22 cellular contexts compared by ENCODE assay signal in the genomic region with DNA sequence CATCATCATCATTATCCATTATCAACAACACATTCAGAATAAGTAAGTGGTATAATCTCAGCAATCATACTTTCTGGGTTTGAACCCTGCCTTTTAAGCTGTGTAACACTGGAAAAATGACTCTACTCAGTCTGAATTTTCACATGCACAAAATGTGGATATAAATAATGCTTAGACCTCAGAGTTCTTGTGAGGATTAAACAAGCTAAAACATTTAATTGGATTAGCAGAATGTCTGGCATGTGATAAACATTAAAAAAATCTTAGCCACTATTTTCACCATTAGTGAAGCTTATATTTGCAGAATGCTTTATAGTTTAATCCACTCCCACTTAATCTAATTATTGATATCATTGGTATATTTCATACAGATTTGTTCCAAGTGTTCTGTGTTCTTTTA.
"Had no signal": no experiment of that assay in that cellular context is flagged by ENCODE, and none has a peak within 500 bp of the region (broad histone marks: within the 10 kb centered on the region; RNA-seq: fewer than 3 reads in every experiment).

No MANE protein-coding gene starts in this region.

- H3K27ac ChIP-seq: epithelial cell of prostate, esophagus squamous epithelium, gastrocnemius medialis, heart right ventricle, left lung, lower lobe of right lung had no signal

- H3K4me1 ChIP-seq: esophagus squamous epithelium, gastrocnemius medialis, heart right ventricle, left lung, lower lobe of right lung had no signal

- H3K9me3 ChIP-seq: esophagus squamous epithelium, gastrocnemius medialis, mucosa of descending colon had no signal

- H3K4me3 ChIP-seq: esophagus squamous epithelium, gastrocnemius medialis, heart right ventricle, left lung, lower lobe of right lung, mucosa of descending colon had no signal

- DNase-seq: cortex of kidney; effector CD8-positive, alpha-beta T cell; effector memory CD8-positive, alpha-beta T cell; endodermal cell; erythroblast; esophagus squamous epithelium; foreskin fibroblast; foreskin melanocyte; gastrocnemius medialis; glutamatergic neuron; head of caudate nucleus; heart right ventricle; hippocampal formation; left cardiac atrium; left lung; left ventricle myocardium superior; lower lobe of right lung; mesenchymal stem cell; mucosa of descending colon; naive B cell had no signal

- H3K36me3 ChIP-seq: esophagus squamous epithelium, gastrocnemius medialis, heart right ventricle, left lung, lower lobe of right lung had no signal

- H3K27me3 ChIP-seq: esophagus squamous epithelium, gastrocnemius medialis, heart right ventricle, left lung had no signal

- ATAC-seq: effector memory CD8-positive, alpha-beta T cell; esophagus mucosa; gastrocnemius medialis; heart right ventricle; left cardiac atrium; left lung; left ventricle myocardium superior; lower lobe of right lung; mucosa of descending colon had no signal
